ENCODE assay signal across 17 cellular contexts in the genomic region with DNA sequence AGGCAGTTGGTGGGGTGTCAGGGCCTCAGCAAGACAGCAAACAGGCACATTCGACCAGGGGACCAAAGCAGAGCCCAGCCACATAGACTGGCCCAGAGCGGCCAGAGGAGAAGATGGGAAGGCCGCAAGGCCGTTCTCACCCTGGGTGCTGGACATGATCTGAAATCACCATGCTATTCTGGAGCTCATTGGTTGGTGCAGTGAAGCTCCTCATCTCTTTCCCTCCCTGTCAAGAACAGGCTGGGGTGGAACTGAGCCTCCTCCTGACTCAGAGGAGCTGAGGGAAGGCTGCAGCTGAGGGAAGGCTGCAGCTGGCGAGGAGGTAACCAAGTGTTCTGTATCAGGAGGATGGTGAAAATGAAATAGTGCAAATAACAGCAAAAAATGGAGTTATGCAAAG.
DNase-seq lines count a peak whose midpoint lies in the region; ATAC-seq and TF ChIP-seq lines count a peak whose summit lies in the region.
"Had no signal": no experiment of that assay in that cellular context is flagged by ENCODE, and none has a peak within 500 bp of the region (broad histone marks: within the 10 kb centered on the region; RNA-seq: fewer than 3 reads in every experiment).

No MANE protein-coding gene starts in this region.

- no peaks in the 10 kb centered on the region for H3K9me3 Mint-ChIP-seq in natural killer cell
- H3K9me3 Mint-ChIP-seq in natural killer cell treated with Interleukin-12 subunit alpha and Interleukin-12 subunit beta and Interleukin-15 and Interleukin-18, amount 100 ng/mL, for 72 hours = no peaks in the 10 kb centered on the region
- H3K9me3 Mint-ChIP-seq in immature natural killer cell = no peaks in the 10 kb centered on the region
- H3K9me3 Mint-ChIP-seq: CD8-positive, alpha-beta T cell had no signal

- H3K36me3 Mint-ChIP-seq in natural killer cell (peaks cover 6% of the 10 kb centered on the region), immature natural killer cell (peaks cover 5 to 7% (median 6%) of the 10 kb centered on the region in 3 donors)
- H3K36me3 Mint-ChIP-seq in natural killer cell treated with Interleukin-12 subunit alpha and Interleukin-12 subunit beta and Interleukin-15 and Interleukin-18, amount 100 ng/mL, for 72 hours = no peaks in the 10 kb centered on the region

- H3K4me1 Mint-ChIP-seq in natural killer cell (peaks cover 31 to 39% of the 10 kb centered on the region in 2 donors), immature natural killer cell (peaks cover 34 to 50% of the 10 kb centered on the region in 2 donors)
- H3K4me1 Mint-ChIP-seq in natural killer cell treated with Interleukin-12 subunit alpha and Interleukin-12 subunit beta and Interleukin-15 and Interleukin-18, amount 100 ng/mL, for 72 hours (ENCODE audit: low read depth in 2 of 2) = peaks cover 20 to 28% of the 10 kb centered on the region in 2 donors

- H3K27ac Mint-ChIP-seq in natural killer cell (peak overlapping the region; percentile 27 to 65), immature natural killer cell (peak overlapping the region in 4 of 6 donors; percentile 22 to 72 (median 54))
- H3K27ac Mint-ChIP-seq in natural killer cell treated with Interleukin-12 subunit alpha and Interleukin-12 subunit beta and Interleukin-15 and Interleukin-18, amount 100 ng/mL, for 72 hours = no peak overlapping the region

- H3K27me3 Mint-ChIP-seq in natural killer cell (ENCODE audit: low read depth in 2 of 2) = no peaks in the 10 kb centered on the region
- H3K27me3 Mint-ChIP-seq in natural killer cell treated with Interleukin-12 subunit alpha and Interleukin-12 subunit beta and Interleukin-15 and Interleukin-18, amount 100 ng/mL, for 72 hours = no peaks in the 10 kb centered on the region
- no peaks in the 10 kb centered on the region for H3K27me3 Mint-ChIP-seq in immature natural killer cell (ENCODE audit: low read depth in 3 of 3)

- no peak for TF ChIP-seq CTCF in natural killer cell (IDR thresholded peaks at IDR 0.05)
- TF ChIP-seq CTCF in choroid plexus epithelial cell (conservative IDR thresholded peaks at IDR 0.05; ENCODE audit: low read depth, low read length) = no peak

- ATAC-seq in natural killer cell = no peak
- no peak for ATAC-seq in natural killer cell treated with Interleukin-12 subunit alpha and Interleukin-12 subunit beta and Interleukin-15 and Interleukin-18, amount 100 ng/mL, for 72 hours
- no peak for ATAC-seq in HG03095 (IDR thresholded peaks at IDR 0.05; ENCODE audit: unreplicated experiment)
- ATAC-seq: CD8-positive, alpha-beta T cell had no signal

- intact Hi-C loops in natural killer cell (cut with micrococcal nuclease) = no loop called here

- DNase-seq in natural killer cell (no peak), choroid plexus epithelial cell (ENCODE audit: low read depth) (peak; percentile 32), immature natural killer cell (no peak), superior temporal gyrus (ENCODE audit: extremely low spot score) (no peak), GM19240 (ENCODE audit: insufficient read length, low spot score) (no peak), glomerular visceral epithelial cell (ENCODE audit: extremely low spot score) (no peak)
- DNase-seq in natural killer cell treated with Interleukin-12 subunit alpha and Interleukin-12 subunit beta and Interleukin-15 and Interleukin-18, amount 100 ng/mL, for 72 hours (ENCODE audit: low spot score) = no peak
- DNase-seq: Calu3; CD8-positive, alpha-beta T cell; KG1; MV-4-11; NCI-H1417; NCI-H187; NCI-H345; NCI-H524 treated with DMSO at 0.1 percent for 48 hours; SJCRH30 had no signal

- no peak overlapping the region for H3K4me3 ChIP-seq in choroid plexus epithelial cell (ENCODE audit: low read depth, low read length)
- H3K4me3 ChIP-seq: SJCRH30 had no signal

- H3K4me3 Mint-ChIP-seq in natural killer cell = no peak overlapping the region
- no peak overlapping the region for H3K4me3 Mint-ChIP-seq in natural killer cell treated with Interleukin-12 subunit alpha and Interleukin-12 subunit beta and Interleukin-15 and Interleukin-18, amount 100 ng/mL, for 72 hours
- no peak overlapping the region for H3K4me3 Mint-ChIP-seq in immature natural killer cell
- H3K4me3 Mint-ChIP-seq: CD8-positive, alpha-beta T cell had no signal

Comparison
In these comparisons a context has a peak if more than half of its experiments do, and no peak if none do; other contexts are left out.
1. H3K27ac Mint-ChIP-seq: peak in natural killer cell (2 of 2) and immature natural killer cell (4 of 6); none in natural killer cell treated with Interleukin-12 subunit alpha and Interleukin-12 subunit beta and Interleukin-15 and Interleukin-18, amount 100 ng/mL, for 72 hours (0 of 2).